In genomic region chr11:71322861-71323582, GRCh38 we compare ENCODE assay signal across 27 cellular contexts.
"Had no signal": no experiment of that assay in that cellular context is flagged by ENCODE, and none has a peak within 500 bp of the region (broad histone marks: within the 10 kb centered on the region; RNA-seq: fewer than 3 reads in every experiment).

No MANE protein-coding gene starts in this region.

- H3K27me3 Mint-ChIP-seq: activated CD4-positive, alpha-beta T cell treated with anti-CD3 and anti-CD28 coated beads, Interleukin-2, amount 10 ng/mL, durations not matched to agents 24 days and 14 days had no signal

- H3K4me1 ChIP-seq: esophagus muscularis mucosa, left ventricle myocardium inferior, neural progenitor cell, upper lobe of left lung had no signal

- H3K9me3 ChIP-seq: mucosa of descending colon, right lobe of liver, upper lobe of left lung had no signal

- DNase-seq: activated CD4-positive, alpha-beta memory T cell treated with anti-CD3 and anti-CD28 coated beads for 36 hours; activated CD4-positive, alpha-beta T cell treated with anti-CD3 and anti-CD28 coated beads, Interleukin-2, amount 10 ng/mL, durations not matched to agents 24 days and 14 days; activated CD4-positive, CD25-positive, alpha-beta regulatory T cell treated with anti-CD3 and anti-CD28 coated beads, Interleukin-2, amount 50 U/mL, for 72 hours; activated CD8-positive, alpha-beta memory T cell treated with anti-CD3 and anti-CD28 coated beads, Interleukin-2, amount 50 U/mL, for 4 hours; activated gamma-delta T cell treated with Interleukin-2 at 50 U/mL for 16 hours; activated naive CD4-positive, alpha-beta T cell treated with anti-CD3 and anti-CD28 coated beads, Interleukin-2, amount 50 U/mL, for 16 hours; activated T-cell treated with anti-CD3 and anti-CD28 coated beads, Interleukin-2, amount 50 U/mL, for 1 hour; amniotic stem cell; central memory CD4-positive, alpha-beta T cell; endodermal cell; foreskin melanocyte; left ventricle myocardium inferior; mesendoderm; mucosa of descending colon; occipital lobe; stimulated activated naive CD4-positive, alpha-beta T cell treated with Interleukin-2 at 50 U/mL for 16 hours; SW 1271; T-helper 9 cell; upper lobe of left lung had no signal

- H3K27me3 ChIP-seq: neural progenitor cell, right lobe of liver, upper lobe of left lung had no signal

- ATAC-seq: mucosa of descending colon had no signal

- H3K9me3 Mint-ChIP-seq: activated CD4-positive, alpha-beta memory T cell treated with anti-CD3 and anti-CD28 coated beads for 36 hours; activated T-helper 1 cell treated with anti-CD3 and anti-CD28 coated beads, Interleukin-12 subunit alpha, Interleukin-12 subunit beta, Interleukin-2, Interleukin-4 antibody, amounts not matched to agents 30 ng/mL and 10 ng/mL and 1 ng/mL, durations not matched to agents 14 hours and 24 hours and 36 hours; T-helper 1 cell treated with Interleukin-12 subunit alpha and Interleukin-12 subunit beta and Interleukin-4 antibody, amounts not matched to agents 30 μg/mL and 1 μg/mL, for 36 hours had no signal

- H3K36me3 Mint-ChIP-seq: activated CD4-positive, alpha-beta memory T cell treated with anti-CD3 and anti-CD28 coated beads for 36 hours; neural progenitor cell had no signal

- H3K4me1 Mint-ChIP-seq: activated CD4-positive, alpha-beta T cell treated with anti-CD3 and anti-CD28 coated beads, Interleukin-2, amount 10 ng/mL, durations not matched to agents 24 days and 14 days; endodermal cell; neural progenitor cell had no signal

- H3K27ac ChIP-seq: esophagus muscularis mucosa, left ventricle myocardium inferior, neural progenitor cell, right lobe of liver, SK-N-MC, skin epidermis, upper lobe of left lung had no signal

- H3K27ac Mint-ChIP-seq: activated CD4-positive, alpha-beta memory T cell treated with anti-CD3 and anti-CD28 coated beads for 36 hours; activated CD4-positive, alpha-beta T cell treated with anti-CD3 and anti-CD28 coated beads, Interleukin-2, amount 10 ng/mL, durations not matched to agents 24 days and 14 days; activated T-helper 1 cell treated with anti-CD3 and anti-CD28 coated beads, Interleukin-12 subunit alpha, Interleukin-12 subunit beta, Interleukin-2, Interleukin-4 antibody, amounts not matched to agents 30 ng/mL and 10 ng/mL and 1 ng/mL, durations not matched to agents 14 hours and 24 hours and 36 hours; endodermal cell; neural progenitor cell; T-helper 1 cell treated with Interleukin-12 subunit alpha and Interleukin-12 subunit beta and Interleukin-4 antibody, amounts not matched to agents 30 μg/mL and 1 μg/mL, for 36 hours had no signal

- H3K36me3 ChIP-seq: esophagus muscularis mucosa, left ventricle myocardium inferior, neural progenitor cell, right lobe of liver, upper lobe of left lung had no signal

- H3K4me3 ChIP-seq: esophagus muscularis mucosa, left ventricle myocardium inferior, lung, mucosa of descending colon, neural progenitor cell, right lobe of liver, SK-N-MC, skin epidermis, upper lobe of left lung had no signal

- H3K4me3 Mint-ChIP-seq: activated CD4-positive, alpha-beta memory T cell treated with anti-CD3 and anti-CD28 coated beads for 36 hours; activated CD4-positive, alpha-beta T cell treated with anti-CD3 and anti-CD28 coated beads, Interleukin-2, amount 10 ng/mL, durations not matched to agents 24 days and 14 days; activated T-helper 1 cell treated with anti-CD3 and anti-CD28 coated beads, Interleukin-12 subunit alpha, Interleukin-12 subunit beta, Interleukin-2, Interleukin-4 antibody, amounts not matched to agents 30 ng/mL and 10 ng/mL and 1 ng/mL, durations not matched to agents 14 hours and 24 hours and 36 hours; endodermal cell; neural progenitor cell; T-helper 1 cell treated with Interleukin-12 subunit alpha and Interleukin-12 subunit beta and Interleukin-4 antibody, amounts not matched to agents 30 μg/mL and 1 μg/mL, for 36 hours had no signal
